In genomic region chr13:48580185-48580803, GRCh38 we compare ENCODE assay signal across 7 cellular contexts. TPM values are rescaled to one million over a fixed set of nuclear protein-coding genes. Genes with fewer than 3 reads are reported as not detected.
DNase-seq lines count a peak whose midpoint lies in the region; ATAC-seq and TF ChIP-seq lines count a peak whose summit lies in the region.

No MANE protein-coding gene starts in this region.

- no peaks in the 10 kb centered on the region for H3K36me3 ChIP-seq in left lung

- no peaks in the 10 kb centered on the region for H3K27me3 ChIP-seq in left lung

- DNase-seq in NCI-H2029 (lab: John Stamatoyannopoulos, UW) (peak; percentile 18), cerebellar cortex (ENCODE audit: low spot score) (peak; percentile 76), left lung (no peak)
- DNase-seq in activated CD4-positive, CD25-positive, alpha-beta regulatory T cell (lab: John Stamatoyannopoulos, UW): peak; percentile 20 to 67 (median 44)
- peak; percentile 66 for DNase-seq in stimulated activated CD8-positive, alpha-beta memory T cell treated with anti-CD3 and anti-CD28 coated beads, Interleukin-12 subunit alpha, Interleukin-12 subunit beta, amount 100 ng/mL, for 1 hour (ENCODE audit: low read depth)

- TF ChIP-seq CTCF in GM12872 (IDR thresholded peaks at IDR 0.05; ENCODE audit: insufficient read depth, low read depth, low read length): peak; percentile 63; the same call in 2 of the 3 replicates
- TF ChIP-seq CTCF in left lung (IDR thresholded peaks at IDR 0.05): peak; percentile 47 to 85

- no peak overlapping the region for H3K4me3 ChIP-seq in left lung

- H3K27ac ChIP-seq in left lung: no peak overlapping the region

- intact Hi-C loops in left lung (cut with DNase I): loop anchor here in 1 of 2 donors (5.0 kb wide), 1 partner anchor 248 kb away; no protein-coding TSS in a partner anchor

- no peaks in the 10 kb centered on the region for H3K9me3 ChIP-seq in left lung

- ATAC-seq in left lung (peak; percentile 83), HG03565 (IDR thresholded peaks at IDR 0.05; ENCODE audit: unreplicated experiment) (no peak)

- H3K4me1 ChIP-seq in left lung: peaks cover 8 to 42% of the 10 kb centered on the region in 2 donors

RNA-seq across cellular contexts. Expression of gene RCBTB2, which starts 47.4 kb away (rescaled TPM):
- total RNA-seq in left lung: 10 to 100 TPM; 17.1 to 17.2 TPM

Comparison
In these comparisons a context has a peak if more than half of its experiments do, and no peak if none do; other contexts are left out.
1. DNase-seq: peak in NCI-H2029 (single experiment), activated CD4-positive, CD25-positive, alpha-beta regulatory T cell (4 of 4), cerebellar cortex (single experiment) and stimulated activated CD8-positive, alpha-beta memory T cell treated with anti-CD3 and anti-CD28 coated beads, Interleukin-12 subunit alpha, Interleukin-12 subunit beta, amount 100 ng/mL, for 1 hour (single experiment); none in left lung (0 of 2).